Comparison of ENCODE assay signal across 1 cellular context in the genomic region with DNA sequence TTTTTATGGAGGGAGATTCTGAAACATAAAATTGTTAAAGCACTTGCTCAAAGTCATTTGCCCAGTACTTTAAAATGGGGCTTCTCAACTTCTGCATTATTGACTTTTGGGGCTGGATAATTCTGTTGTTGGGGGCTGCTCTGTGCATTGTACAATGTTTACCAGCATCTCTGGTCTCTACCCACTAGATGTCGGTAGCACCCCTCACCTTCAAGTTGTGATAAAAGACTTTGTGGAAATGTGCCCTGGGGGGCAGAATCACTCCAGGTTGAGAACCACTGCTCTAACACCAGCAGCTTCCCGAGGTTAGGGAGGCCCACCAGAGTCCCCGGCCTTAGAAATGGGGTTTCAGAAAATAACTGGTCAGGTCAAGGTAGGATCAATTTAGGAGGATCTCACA.
TF ChIP-seq lines count a peak whose summit lies in the region.

No MANE protein-coding gene starts in this region.

TF ChIP-seq in GM23338, 12 proteins besides CTCF, POLR2A, EP300 and RAD21 (continued from another document):
- TF ChIP-seq, protein P1, sequence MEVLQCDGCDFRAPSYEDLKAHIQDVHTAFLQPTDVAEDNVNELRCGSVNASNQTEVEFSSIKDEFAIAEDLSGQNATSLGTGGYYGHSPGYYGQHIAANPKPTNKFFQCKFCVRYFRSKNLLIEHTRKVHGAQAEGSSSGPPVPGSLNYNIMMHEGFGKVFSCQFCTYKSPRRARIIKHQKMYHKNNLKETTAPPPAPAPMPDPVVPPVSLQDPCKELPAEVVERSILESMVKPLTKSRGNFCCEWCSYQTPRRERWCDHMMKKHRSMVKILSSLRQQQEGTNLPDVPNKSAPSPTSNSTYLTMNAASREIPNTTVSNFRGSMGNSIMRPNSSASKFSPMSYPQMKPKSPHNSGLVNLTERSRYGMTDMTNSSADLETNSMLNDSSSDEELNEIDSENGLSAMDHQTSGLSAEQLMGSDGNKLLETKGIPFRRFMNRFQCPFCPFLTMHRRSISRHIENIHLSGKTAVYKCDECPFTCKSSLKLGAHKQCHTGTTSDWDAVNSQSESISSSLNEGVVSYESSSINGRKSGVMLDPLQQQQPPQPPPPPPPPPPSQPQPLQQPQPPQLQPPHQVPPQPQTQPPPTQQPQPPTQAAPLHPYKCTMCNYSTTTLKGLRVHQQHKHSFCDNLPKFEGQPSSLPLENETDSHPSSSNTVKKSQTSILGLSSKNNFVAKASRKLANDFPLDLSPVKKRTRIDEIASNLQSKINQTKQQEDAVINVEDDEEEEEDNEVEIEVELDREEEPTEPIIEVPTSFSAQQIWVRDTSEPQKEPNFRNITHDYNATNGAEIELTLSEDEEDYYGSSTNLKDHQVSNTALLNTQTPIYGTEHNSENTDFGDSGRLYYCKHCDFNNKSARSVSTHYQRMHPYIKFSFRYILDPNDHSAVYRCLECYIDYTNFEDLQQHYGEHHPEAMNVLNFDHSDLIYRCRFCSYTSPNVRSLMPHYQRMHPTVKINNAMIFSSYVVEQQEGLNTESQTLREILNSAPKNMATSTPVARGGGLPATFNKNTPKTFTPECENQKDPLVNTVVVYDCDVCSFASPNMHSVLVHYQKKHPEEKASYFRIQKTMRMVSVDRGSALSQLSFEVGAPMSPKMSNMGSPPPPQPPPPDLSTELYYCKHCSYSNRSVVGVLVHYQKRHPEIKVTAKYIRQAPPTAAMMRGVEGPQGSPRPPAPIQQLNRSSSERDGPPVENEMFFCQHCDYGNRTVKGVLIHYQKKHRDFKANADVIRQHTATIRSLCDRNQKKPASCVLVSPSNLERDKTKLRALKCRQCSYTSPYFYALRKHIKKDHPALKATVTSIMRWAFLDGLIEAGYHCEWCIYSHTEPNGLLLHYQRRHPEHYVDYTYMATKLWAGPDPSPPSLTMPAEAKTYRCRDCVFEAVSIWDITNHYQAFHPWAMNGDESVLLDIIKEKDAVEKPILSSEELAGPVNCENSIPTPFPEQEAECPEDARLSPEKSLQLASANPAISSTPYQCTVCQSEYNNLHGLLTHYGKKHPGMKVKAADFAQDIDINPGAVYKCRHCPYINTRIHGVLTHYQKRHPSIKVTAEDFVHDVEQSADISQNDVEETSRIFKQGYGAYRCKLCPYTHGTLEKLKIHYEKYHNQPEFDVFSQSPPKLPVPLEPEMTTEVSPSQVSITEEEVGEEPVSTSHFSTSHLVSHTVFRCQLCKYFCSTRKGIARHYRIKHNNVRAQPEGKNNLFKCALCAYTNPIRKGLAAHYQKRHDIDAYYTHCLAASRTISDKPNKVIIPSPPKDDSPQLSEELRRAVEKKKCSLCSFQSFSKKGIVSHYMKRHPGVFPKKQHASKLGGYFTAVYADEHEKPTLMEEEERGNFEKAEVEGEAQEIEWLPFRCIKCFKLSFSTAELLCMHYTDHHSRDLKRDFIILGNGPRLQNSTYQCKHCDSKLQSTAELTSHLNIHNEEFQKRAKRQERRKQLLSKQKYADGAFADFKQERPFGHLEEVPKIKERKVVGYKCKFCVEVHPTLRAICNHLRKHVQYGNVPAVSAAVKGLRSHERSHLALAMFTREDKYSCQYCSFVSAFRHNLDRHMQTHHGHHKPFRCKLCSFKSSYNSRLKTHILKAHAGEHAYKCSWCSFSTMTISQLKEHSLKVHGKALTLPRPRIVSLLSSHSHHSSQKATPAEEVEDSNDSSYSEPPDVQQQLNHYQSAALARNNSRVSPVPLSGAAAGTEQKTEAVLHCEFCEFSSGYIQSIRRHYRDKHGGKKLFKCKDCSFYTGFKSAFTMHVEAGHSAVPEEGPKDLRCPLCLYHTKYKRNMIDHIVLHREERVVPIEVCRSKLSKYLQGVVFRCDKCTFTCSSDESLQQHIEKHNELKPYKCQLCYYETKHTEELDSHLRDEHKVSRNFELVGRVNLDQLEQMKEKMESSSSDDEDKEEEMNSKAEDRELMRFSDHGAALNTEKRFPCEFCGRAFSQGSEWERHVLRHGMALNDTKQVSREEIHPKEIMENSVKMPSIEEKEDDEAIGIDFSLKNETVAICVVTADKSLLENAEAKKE (CRISPR knock-in tag; IDR thresholded peaks at IDR 0.05) = no peak
- TF ChIP-seq EZH2 (IDR thresholded peaks at IDR 0.05; ENCODE audit: low read depth, unreplicated experiment) (no peak), STAT1 (IDR thresholded peaks at IDR 0.05; ENCODE audit: unreplicated experiment) (no peak), POLR2AphosphoS5 (IDR thresholded peaks at IDR 0.05; ENCODE audit: low read depth) (no peak), ZNF331 (CRISPR knock-in tag; IDR thresholded peaks at IDR 0.05; ENCODE audit: low read depth) (no peak)
- TF ChIP-seq, protein P2, sequence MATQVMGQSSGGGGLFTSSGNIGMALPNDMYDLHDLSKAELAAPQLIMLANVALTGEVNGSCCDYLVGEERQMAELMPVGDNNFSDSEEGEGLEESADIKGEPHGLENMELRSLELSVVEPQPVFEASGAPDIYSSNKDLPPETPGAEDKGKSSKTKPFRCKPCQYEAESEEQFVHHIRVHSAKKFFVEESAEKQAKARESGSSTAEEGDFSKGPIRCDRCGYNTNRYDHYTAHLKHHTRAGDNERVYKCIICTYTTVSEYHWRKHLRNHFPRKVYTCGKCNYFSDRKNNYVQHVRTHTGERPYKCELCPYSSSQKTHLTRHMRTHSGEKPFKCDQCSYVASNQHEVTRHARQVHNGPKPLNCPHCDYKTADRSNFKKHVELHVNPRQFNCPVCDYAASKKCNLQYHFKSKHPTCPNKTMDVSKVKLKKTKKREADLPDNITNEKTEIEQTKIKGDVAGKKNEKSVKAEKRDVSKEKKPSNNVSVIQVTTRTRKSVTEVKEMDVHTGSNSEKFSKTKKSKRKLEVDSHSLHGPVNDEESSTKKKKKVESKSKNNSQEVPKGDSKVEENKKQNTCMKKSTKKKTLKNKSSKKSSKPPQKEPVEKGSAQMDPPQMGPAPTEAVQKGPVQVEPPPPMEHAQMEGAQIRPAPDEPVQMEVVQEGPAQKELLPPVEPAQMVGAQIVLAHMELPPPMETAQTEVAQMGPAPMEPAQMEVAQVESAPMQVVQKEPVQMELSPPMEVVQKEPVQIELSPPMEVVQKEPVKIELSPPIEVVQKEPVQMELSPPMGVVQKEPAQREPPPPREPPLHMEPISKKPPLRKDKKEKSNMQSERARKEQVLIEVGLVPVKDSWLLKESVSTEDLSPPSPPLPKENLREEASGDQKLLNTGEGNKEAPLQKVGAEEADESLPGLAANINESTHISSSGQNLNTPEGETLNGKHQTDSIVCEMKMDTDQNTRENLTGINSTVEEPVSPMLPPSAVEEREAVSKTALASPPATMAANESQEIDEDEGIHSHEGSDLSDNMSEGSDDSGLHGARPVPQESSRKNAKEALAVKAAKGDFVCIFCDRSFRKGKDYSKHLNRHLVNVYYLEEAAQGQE (IDR thresholded peaks at IDR 0.05; ENCODE audit: unreplicated experiment) = no peak
- TF ChIP-seq, protein P3, sequence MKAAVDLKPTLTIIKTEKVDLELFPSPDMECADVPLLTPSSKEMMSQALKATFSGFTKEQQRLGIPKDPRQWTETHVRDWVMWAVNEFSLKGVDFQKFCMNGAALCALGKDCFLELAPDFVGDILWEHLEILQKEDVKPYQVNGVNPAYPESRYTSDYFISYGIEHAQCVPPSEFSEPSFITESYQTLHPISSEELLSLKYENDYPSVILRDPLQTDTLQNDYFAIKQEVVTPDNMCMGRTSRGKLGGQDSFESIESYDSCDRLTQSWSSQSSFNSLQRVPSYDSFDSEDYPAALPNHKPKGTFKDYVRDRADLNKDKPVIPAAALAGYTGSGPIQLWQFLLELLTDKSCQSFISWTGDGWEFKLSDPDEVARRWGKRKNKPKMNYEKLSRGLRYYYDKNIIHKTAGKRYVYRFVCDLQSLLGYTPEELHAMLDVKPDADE (IDR thresholded peaks at IDR 0.05) = no peak
